Comparison of ENCODE assay signal across 8 cellular contexts in genomic region chr19:52170863-52171320, GRCh38. TPM values are rescaled to one million over a fixed set of nuclear protein-coding genes. Genes with fewer than 3 reads are reported as not detected.
DNase-seq lines count a peak whose midpoint lies in the region; ATAC-seq, FAIRE-seq and TF ChIP-seq lines count a peak whose summit lies in the region.

No MANE protein-coding gene starts in this region.

- FAIRE-seq in endothelial cell of umbilical vein (lab: Jason Lieb, UNC) = no peak

- H3K4me3 ChIP-seq in GM23338 (peak overlapping the region; percentile 98), SK-N-MC (peak overlapping the region; percentile 81), endothelial cell of umbilical vein (replicated peaks in 1 of 3; ENCODE audit: insufficient read depth in 1 of 3, low read depth in 1 of 3, low read length in 3 of 3) (peak overlapping the region; percentile 88 to 95 (median 93)), muscle layer of colon (ENCODE audit: low read depth in 1 of 2, low read length in 2 of 2) (peak overlapping the region; percentile 84 to 92)

- CTCF ChIA-PET in endothelial cell of umbilical vein (lab: Charles Lee) = interaction anchor here (0.6 to 1.3 kb wide), 3 partner anchors 14 to 33 kb away, joined by 3 read pairs; no protein-coding TSS in a partner anchor

- H3K4me2 ChIP-seq in GM23338 (peak overlapping the region; percentile 100), endothelial cell of umbilical vein (ENCODE audit: insufficient read depth, low read length) (peak overlapping the region; percentile 86)

- peaks cover 14% of the 10 kb centered on the region for H3K4me1 Mint-ChIP-seq in GM23338

- dilution Hi-C loops in endothelial cell of umbilical vein (cut with MboI; ENCODE audit: extremely low pct_ligation_motif_present, low sequenced_read_pairs) = no loop called here

- no peak overlapping the region for H3K27ac Mint-ChIP-seq in GM23338

- intact Hi-C loops in endothelial cell of umbilical vein (cut with micrococcal nuclease) = loop anchor here (1.0 kb wide), 2 partner anchors 18 to 32 kb away; partner anchors contain the start of gene ZNF616

- peaks cover 2% of the 10 kb centered on the region; the same call in 1 of the 3 replicates for H3K9me3 Mint-ChIP-seq in GM23338

- H2AFZ ChIP-seq in GM23338 (peak overlapping the region; percentile 98), endothelial cell of umbilical vein (ENCODE audit: low read depth, low read length) (peak overlapping the region; percentile 98)

- H3K27ac ChIP-seq in GM23338 (ENCODE audit: low read depth) (0 out of 2 replicates have a peak overlapping the region, but pooled peaks have one; percentile 30), SK-N-MC (no peak overlapping the region), endothelial cell of umbilical vein (ENCODE audit: insufficient read depth, low read depth, low read length) (peak overlapping the region; percentile 22), muscle layer of colon (ENCODE audit: low read depth, low read length) (peak overlapping the region; percentile 85)

- peaks cover 26% of the 10 kb centered on the region for H3K36me3 Mint-ChIP-seq in GM23338 (ENCODE audit: low read depth)

- H3K27me3 ChIP-seq in GM23338 (ENCODE audit: insufficient read depth) = peaks cover 11% of the 10 kb centered on the region; the same call in 1 of the 2 replicates
- H3K27me3 ChIP-seq in endothelial cell of umbilical vein (ENCODE audit: control insufficient read depth in 2 of 2, insufficient read depth in 2 of 2, low read length in 2 of 2) = no peaks in the 10 kb centered on the region
- no peaks in the 10 kb centered on the region for H3K27me3 ChIP-seq in muscle layer of colon (ENCODE audit: control insufficient read depth in 1 of 2, insufficient read depth in 2 of 2, low read length in 2 of 2)

- TSS peak; percentile 76 for BruUV-seq in endothelial cell of umbilical vein (replicated peaks; lab: Mats Ljungman, UMichigan)

- H3K9me3 ChIP-seq in SK-N-MC (ENCODE audit: low read depth, low read length) (peaks cover 3% of the 10 kb centered on the region), endothelial cell of umbilical vein (replicated peaks; ENCODE audit: control insufficient read depth, insufficient read depth, low read length) (no peaks in the 10 kb centered on the region), muscle layer of colon (ENCODE audit: low read length) (no peaks in the 10 kb centered on the region)

- H3K79me2 ChIP-seq in GM23338 (replicated peaks; ENCODE audit: insufficient read depth) (0 out of 2 replicates have a peak, but pooled peaks cover 3% of the 10 kb centered on the region), endothelial cell of umbilical vein (ENCODE audit: control insufficient read depth, insufficient read depth, low read length) (no peaks in the 10 kb centered on the region)

- DNase-seq in COLO668 (lab: John Stamatoyannopoulos, UW; ENCODE audit: unreplicated experiment) = peak; percentile 30
- peak; percentile 55 for DNase-seq in GM23338 (ENCODE audit: low spot score)
- DNase-seq in SK-N-MC (ENCODE audit: low read depth, low spot score) = no peak
- DNase-seq in endothelial cell of umbilical vein (ENCODE audit: low read depth, low spot score) = peak; percentile 10
- no peak for DNase-seq in NCI-H2029 treated with DMSO at 0.1 percent for 48 hours (lab: John Stamatoyannopoulos, UW)
- no peak for DNase-seq in mesenteric fat pad (ENCODE audit: low spot score)
- no peak for DNase-seq in stimulated activated CD4-positive, alpha-beta T cell treated with anti-CD3 and anti-CD28 coated beads, Interleukin-12 subunit alpha, Interleukin-12 subunit beta, amount 100 ng/mL, for 4 hours

- no peak for TF ChIP-seq POLR2A in endothelial cell of umbilical vein (IDR thresholded peaks at IDR 0.05; ENCODE audit: low read depth, low read length)

- POLR2A ChIA-PET in endothelial cell of umbilical vein (lab: Charles Lee) = interaction anchor here (0.5 kb wide), 1 partner anchor 122 kb away, joined by 3 read pairs; the partner anchor contains the start of gene ZNF432

- peaks cover 23% of the 10 kb centered on the region for H3K27me3 Mint-ChIP-seq in GM23338 (ENCODE audit: insufficient read depth, low read depth, poor library complexity)

- no peaks in the 10 kb centered on the region for H3K9me1 ChIP-seq in endothelial cell of umbilical vein (replicated peaks; ENCODE audit: control insufficient read depth, extremely low read depth, insufficient read depth, low read length)

- H4K20me1 ChIP-seq in GM23338 (replicated peaks; ENCODE audit: insufficient read depth) (no peaks in the 10 kb centered on the region), endothelial cell of umbilical vein (replicated peaks; ENCODE audit: control insufficient read depth, extremely low read depth, insufficient read depth, low read length) (no peaks in the 10 kb centered on the region)

- ATAC-seq in GM23338 = peak; percentile 78

- peaks cover 4% of the 10 kb centered on the region; the same call in 1 of the 2 replicates for H3F3A ChIP-seq in GM23338 (replicated peaks; ENCODE audit: low read depth)

- no peaks in the 10 kb centered on the region; the same call in 1 of the 2 replicates for H3K9me2 ChIP-seq in GM23338 (ENCODE audit: insufficient read depth)

- H3K4me1 ChIP-seq in GM23338 (ENCODE audit: insufficient read depth) = peaks cover 4% of the 10 kb centered on the region; the same call in 1 of the 2 replicates
- H3K4me1 ChIP-seq in endothelial cell of umbilical vein (ENCODE audit: control insufficient read depth, extremely low read depth, insufficient read depth, low read length) = peaks cover 4% of the 10 kb centered on the region
- peaks cover 15% of the 10 kb centered on the region for H3K4me1 ChIP-seq in muscle layer of colon (ENCODE audit: insufficient read depth, low read length)

- H3K4me3 Mint-ChIP-seq in GM23338 = peak overlapping the region; percentile 92

- TF ChIP-seq CTCF in GM23338 (conservative IDR thresholded peaks at IDR 0.05; ENCODE audit: low read depth in 2 of 2) = no peak
- no peak for TF ChIP-seq CTCF in endothelial cell of umbilical vein (IDR thresholded peaks at IDR 0.05; ENCODE audit: extremely low read depth in 1 of 2, insufficient read depth in 1 of 2, low read depth in 1 of 2, low read length in 2 of 2)

- H3K36me3 ChIP-seq in GM23338 (ENCODE audit: insufficient read depth) = peaks cover 8% of the 10 kb centered on the region
- H3K36me3 ChIP-seq in SK-N-MC (ENCODE audit: insufficient read depth, low read length) = peaks cover 8% of the 10 kb centered on the region; the same call in 1 of the 2 replicates
- peaks cover 0 to 5% of the 10 kb centered on the region in 2 experiments for H3K36me3 ChIP-seq in endothelial cell of umbilical vein (ENCODE audit: control insufficient read depth in 2 of 2, extremely low read depth in 1 of 2, insufficient read depth in 2 of 2, low read length in 2 of 2)
- peaks cover 14% of the 10 kb centered on the region for H3K36me3 ChIP-seq in muscle layer of colon (ENCODE audit: insufficient read depth, low read length)

- H3K9ac ChIP-seq in SK-N-MC (ENCODE audit: insufficient read length) (peak overlapping the region; percentile 79), endothelial cell of umbilical vein (replicated peaks; ENCODE audit: extremely low read depth, insufficient read depth, low read length) (peak overlapping the region; percentile 85), muscle layer of colon (ENCODE audit: low read length) (peak overlapping the region; percentile 86)

TF ChIP-seq in GM23338, 12 proteins besides CTCF, POLR2A, EP300 and RAD21 (continues in another document):
- no peak for TF ChIP-seq CREB1 (CRISPR knock-in tag; IDR thresholded peaks at IDR 0.05; ENCODE audit: low read depth)
- no peak for TF ChIP-seq EZH2phosphoT487 (IDR thresholded peaks at IDR 0.05; ENCODE audit: unreplicated experiment)

TF ChIP-seq in endothelial cell of umbilical vein, 7 proteins besides CTCF, POLR2A, EP300 and RAD21 (continues in another document):
- TF ChIP-seq POLR2AphosphoS5 (IDR thresholded peaks at IDR 0.05; ENCODE audit: insufficient read depth, low read depth, low read length) = no peak

RNA-seq across cellular contexts. Expression of gene ZNF836, which starts 0.5 kb away (rescaled TPM):
- 15.7 and 18.6 TPM in 2 replicates for total RNA-seq in GM23338 (2014; rRNA removed; shearing (Covaris generic))
- polyA plus RNA-seq in GM23338 (2016; fragmentation: Nextera tagmentation; extraction: Ambion mirVana) = 9.8 and 11.8 TPM in 2 replicates
- 7.2 and 9.3 TPM in 2 replicates for total RNA-seq in endothelial cell of umbilical vein
- 2.1 and 2.6 TPM in 2 replicates for polyA plus RNA-seq in endothelial cell of umbilical vein
- 2.1 and 3.1 TPM in 2 replicates for polyA plus RNA-seq in endothelial cell of umbilical vein (2011; cell fraction: cytosol; rRNA removed)
- polyA plus RNA-seq in endothelial cell of umbilical vein (2011; cell fraction: nucleus; rRNA removed) = 4.9 and 5.6 TPM in 2 replicates
- polyA plus RNA-seq in endothelial cell of umbilical vein (2012) = 6.0 and 6.7 TPM in 2 replicates
- polyA minus RNA-seq in endothelial cell of umbilical vein = 2.0 and 2.5 TPM in 2 replicates
- 1.9 TPM for polyA minus RNA-seq in endothelial cell of umbilical vein (2011; cell fraction: cytosol; rRNA and poly(A)+ RNA removed)
- 3.2 and 4.4 TPM in 2 replicates for polyA minus RNA-seq in endothelial cell of umbilical vein (2011; cell fraction: nucleus; rRNA and poly(A)+ RNA removed)
- 8.2 TPM for total RNA-seq in mesenteric fat pad

RNA-seq across cellular contexts. Expression of gene PPP2R1A, which starts 19.0 kb away (rescaled TPM):
- total RNA-seq in GM23338 (2014; rRNA removed; shearing (Covaris generic)) = 345 and 381 TPM in 2 replicates
- polyA plus RNA-seq in GM23338 (2016; fragmentation: Nextera tagmentation; extraction: Ambion mirVana) (212 and 238 TPM in 2 replicates), endothelial cell of umbilical vein (216 and 221 TPM in 2 replicates)
- total RNA-seq in endothelial cell of umbilical vein (253 and 257 TPM in 2 replicates), mesenteric fat pad (184 TPM)
- 176 and 186 TPM in 2 replicates for polyA plus RNA-seq in endothelial cell of umbilical vein (2011; cell fraction: cytosol; rRNA removed)
- polyA plus RNA-seq in endothelial cell of umbilical vein (2011; cell fraction: nucleus; rRNA removed) = 113 and 119 TPM in 2 replicates
- 282 and 342 TPM in 2 replicates for polyA plus RNA-seq in endothelial cell of umbilical vein (2012)
- 287 and 298 TPM in 2 replicates for polyA minus RNA-seq in endothelial cell of umbilical vein
- polyA minus RNA-seq in endothelial cell of umbilical vein (2011; cell fraction: cytosol; rRNA and poly(A)+ RNA removed) = 151 TPM
- 127 and 136 TPM in 2 replicates for polyA minus RNA-seq in endothelial cell of umbilical vein (2011; cell fraction: nucleus; rRNA and poly(A)+ RNA removed)

RNA-seq across cellular contexts. Expression of gene ZNF616, which starts 31.2 kb away (rescaled TPM):
- 28.3 and 28.8 TPM in 2 replicates for total RNA-seq in GM23338 (2014; rRNA removed; shearing (Covaris generic))
- polyA plus RNA-seq in GM23338 (2016; fragmentation: Nextera tagmentation; extraction: Ambion mirVana) = 10.4 and 13.3 TPM in 2 replicates
- 8.7 and 9.1 TPM in 2 replicates for total RNA-seq in endothelial cell of umbilical vein
- polyA plus RNA-seq in endothelial cell of umbilical vein = 1.1 and 1.7 TPM in 2 replicates
- polyA plus RNA-seq in endothelial cell of umbilical vein (2011; cell fraction: cytosol; rRNA removed) = 1.5 and 2.0 TPM in 2 replicates
- polyA plus RNA-seq in endothelial cell of umbilical vein (2011; cell fraction: nucleus; rRNA removed) = 1.8 and 2.6 TPM in 2 replicates
- 5.4 and 5.6 TPM in 2 replicates for polyA plus RNA-seq in endothelial cell of umbilical vein (2012)
- polyA minus RNA-seq in endothelial cell of umbilical vein = 4.1 and 7.6 TPM in 2 replicates
- polyA minus RNA-seq in endothelial cell of umbilical vein (2011; cell fraction: cytosol; rRNA and poly(A)+ RNA removed) = 3.6 TPM
- polyA minus RNA-seq in endothelial cell of umbilical vein (2011; cell fraction: nucleus; rRNA and poly(A)+ RNA removed) = 2.8 and 4.4 TPM in 2 replicates
- 7.2 TPM for total RNA-seq in mesenteric fat pad

Comparison
In these comparisons a context has a peak if more than half of its experiments do, and no peak if none do; other contexts are left out.
1. DNase-seq: peak in COLO668 (single experiment), GM23338 (single experiment) and endothelial cell of umbilical vein (single experiment); none in SK-N-MC (single experiment), NCI-H2029 treated with DMSO at 0.1 percent for 48 hours (single experiment), mesenteric fat pad (single experiment) and stimulated activated CD4-positive, alpha-beta T cell treated with anti-CD3 and anti-CD28 coated beads, Interleukin-12 subunit alpha, Interleukin-12 subunit beta, amount 100 ng/mL, for 4 hours (single experiment).
2. Peak in every context shown above with its lines, with median percentiles within 50 percentile points of each other: H3K4me3 ChIP-seq and H3K9ac ChIP-seq.